ENCODE assay signal across 9 cellular contexts in the genomic region with DNA sequence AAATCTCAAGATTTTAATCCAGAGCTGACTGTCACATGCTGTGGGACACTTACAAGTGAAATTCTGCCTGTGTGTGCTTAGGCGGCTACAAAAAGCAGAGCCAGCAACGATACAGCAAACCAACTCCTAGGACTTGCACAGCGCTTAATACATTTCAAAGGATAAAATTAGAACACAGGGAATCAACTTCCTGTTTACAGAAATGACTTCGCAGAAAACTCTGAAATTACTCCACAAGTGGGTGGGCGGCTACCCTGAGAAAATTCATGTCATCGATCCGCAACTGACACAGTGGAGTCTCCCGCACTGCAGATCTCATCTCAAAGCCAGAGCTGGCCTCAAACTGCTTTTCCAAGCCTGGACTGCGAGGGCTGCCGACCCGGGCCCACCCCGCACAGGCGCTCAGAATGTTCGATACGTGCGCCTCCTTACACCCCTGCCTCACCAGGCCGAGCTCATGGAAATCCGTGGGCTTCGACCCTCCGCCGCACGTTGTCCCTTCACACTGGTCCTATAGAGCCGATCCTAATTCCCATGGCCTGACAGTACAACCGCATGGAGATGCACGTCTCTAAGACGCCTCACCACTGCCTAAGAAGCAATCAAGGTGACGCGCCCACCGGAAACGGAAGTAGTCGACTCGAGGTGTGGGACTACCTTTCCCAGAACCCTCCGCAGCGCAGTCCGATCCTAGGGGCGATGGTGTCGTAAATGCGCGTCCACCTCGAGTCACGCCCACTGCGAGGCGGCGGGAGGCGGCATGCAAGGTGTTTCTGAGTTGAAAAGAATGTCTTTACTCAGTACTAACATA. TPM values are rescaled to one million over a fixed set of nuclear protein-coding genes. Genes with fewer than 3 reads are reported as not detected.
DNase-seq lines count a peak whose midpoint lies in the region; ATAC-seq and TF ChIP-seq lines count a peak whose summit lies in the region.
"Had no signal": no experiment of that assay in that cellular context is flagged by ENCODE, and none has a peak within 500 bp of the region (broad histone marks: within the 10 kb centered on the region; RNA-seq: fewer than 3 reads in every experiment).

A gene (minus strand): TSS at position 609 of the 811 bp plus-strand sequence. CDS start 5,625 bp downstream, outside the sequence.

- ATAC-seq in gastroesophageal sphincter: peak; percentile 94
- ATAC-seq in GM18870 (IDR thresholded peaks at IDR 0.05; ENCODE audit: unreplicated experiment): no peak

- no peak for TF ChIP-seq EP300 in gastroesophageal sphincter (IDR thresholded peaks at IDR 0.05)

- no peak within 1 kb of the TSS for H3K27ac Mint-ChIP-seq in activated naive CD4-positive, alpha-beta T cell treated with anti-CD3 and anti-CD28 coated beads for 36 hours
- H3K27ac Mint-ChIP-seq in neural crest cell (ENCODE audit: unreplicated experiment): peak within 1 kb of the TSS; percentile 51

- no peak for TF ChIP-seq POLR2A in gastroesophageal sphincter (IDR thresholded peaks at IDR 0.05)

- peaks cover 0 to 90% (median 0%) of the 10 kb centered on the region in 3 donors for H3K9me3 ChIP-seq in gastroesophageal sphincter

- peak within 1 kb of the TSS in 2 of 4 donors; percentile 30 to 51 for H3K27ac ChIP-seq in gastroesophageal sphincter
- H3K27ac ChIP-seq: BLaER1 had no signal

- CTCF ChIA-PET in activated naive CD4-positive, alpha-beta T cell treated with anti-CD3 and anti-CD28 coated beads for 36 hours (lab: Charles Lee): no interaction called here

- no peak for TF ChIP-seq CTCF in gastroesophageal sphincter (IDR thresholded peaks at IDR 0.05)
- no peak for TF ChIP-seq CTCF in neural crest cell (conservative IDR thresholded peaks at IDR 0.05)

- 0% methylated on average over 5 to 8 of the region's 45 CpGs for WGBS in gastroesophageal sphincter (ENCODE audit: low coverage in 1 of 2), 2 donors

- peaks cover 2% of the 10 kb centered on the region for H3K27me3 Mint-ChIP-seq in activated naive CD4-positive, alpha-beta T cell treated with anti-CD3 and anti-CD28 coated beads for 36 hours (ENCODE audit: low read depth)
- peaks cover 9% of the 10 kb centered on the region for H3K27me3 Mint-ChIP-seq in neural crest cell (ENCODE audit: low read depth)

- H3K36me3 ChIP-seq in gastroesophageal sphincter: peaks cover 0 to 41% of the 10 kb centered on the region in 2 donors
- H3K36me3 ChIP-seq: BLaER1 had no signal

- H3K4me1 Mint-ChIP-seq in activated naive CD4-positive, alpha-beta T cell treated with anti-CD3 and anti-CD28 coated beads for 36 hours (ENCODE audit: low read depth): peaks cover 7% of the 10 kb centered on the region
- peaks cover 6% of the 10 kb centered on the region for H3K4me1 Mint-ChIP-seq in neural crest cell

- peak within 1 kb of the TSS; percentile 77 for H3K4me3 Mint-ChIP-seq in activated naive CD4-positive, alpha-beta T cell treated with anti-CD3 and anti-CD28 coated beads for 36 hours
- peak within 1 kb of the TSS; percentile 92 for H3K4me3 Mint-ChIP-seq in neural crest cell

- DNase-seq in NCI-H1105 treated with DMSO at 0.1 percent for 48 hours (lab: John Stamatoyannopoulos, UW) (peak; percentile 8), NCI-H1105 (lab: John Stamatoyannopoulos, UW) (no peak), RPMI7951 (ENCODE audit: low read depth) (peak; percentile 92), neural crest cell (ENCODE audit: low read depth, low spot score) (peak; percentile 60)
- DNase-seq in activated naive CD4-positive, alpha-beta T cell treated with anti-CD3 and anti-CD28 coated beads for 36 hours: peak; percentile 82
- peak; percentile 47 for DNase-seq in stimulated activated naive CD4-positive, alpha-beta T cell treated with Interleukin-2 at 50 U/mL for 16 hours (lab: John Stamatoyannopoulos, UW)

- H3K4me1 ChIP-seq in gastroesophageal sphincter: peaks cover 0 to 12% (median 0%) of the 10 kb centered on the region in 3 donors
- H3K4me1 ChIP-seq: BLaER1 had no signal

- peaks cover 71% of the 10 kb centered on the region for H3K9me3 Mint-ChIP-seq in activated naive CD4-positive, alpha-beta T cell treated with anti-CD3 and anti-CD28 coated beads for 36 hours
- H3K9me3 Mint-ChIP-seq in neural crest cell: peaks cover 47% of the 10 kb centered on the region

- peak within 1 kb of the TSS; percentile 59 to 89 for H3K4me3 ChIP-seq in gastroesophageal sphincter
- H3K4me3 ChIP-seq: BLaER1 had no signal

- intact Hi-C loops in activated naive CD4-positive, alpha-beta T cell treated with anti-CD3 and anti-CD28 coated beads for 36 hours (cut with micrococcal nuclease): loop anchor here (1.0 kb wide), 1 partner anchor 47 kb away; a partner anchor contains a TSS

- peaks cover 52% of the 10 kb centered on the region for H3K36me3 Mint-ChIP-seq in activated naive CD4-positive, alpha-beta T cell treated with anti-CD3 and anti-CD28 coated beads for 36 hours (ENCODE audit: low read depth)
- peaks cover 38% of the 10 kb centered on the region for H3K36me3 Mint-ChIP-seq in neural crest cell (ENCODE audit: low read depth)

- H3K27me3 ChIP-seq in gastroesophageal sphincter: peaks cover 7% of the 10 kb centered on the region
- H3K27me3 ChIP-seq: BLaER1 had no signal

RNA-seq across cellular contexts. Expression of the gene that starts here (rescaled TPM):
- 3.8 and 6.1 TPM in 2 replicates for total RNA-seq in RPMI7951 (2014; rRNA removed; shearing (Covaris generic))
- under 1 TPM; 0.57 to 0.79 TPM for total RNA-seq in activated naive CD4-positive, alpha-beta T cell treated with anti-CD3 and anti-CD28 coated beads for 36 hours
- total RNA-seq in gastroesophageal sphincter: 1 to 10 TPM; 4.3 to 9.0 (median 5.3) TPM
- total RNA-seq in neural crest cell: 6.7 and 7.4 TPM in 2 replicates

Comparison
In these comparisons a context has a peak if more than half of its experiments do, and no peak if none do; other contexts are left out.
1. Peak in DNase-seq in activated naive CD4-positive, alpha-beta T cell treated with anti-CD3 and anti-CD28 coated beads for 36 hours; RNA of the gene not detected or under 1 TPM.